26 cellular contexts compared by ENCODE assay signal in genomic region chr3:124333931-124334640, GRCh38.
"Had no signal": no experiment of that assay in that cellular context is flagged by ENCODE, and none has a peak within 500 bp of the region (broad histone marks: within the 10 kb centered on the region; RNA-seq: fewer than 3 reads in every experiment).

No MANE protein-coding gene starts in this region.

- H3K36me3 Mint-ChIP-seq: activated naive CD8-positive, alpha-beta T cell; naive thymus-derived CD8-positive, alpha-beta T cell had no signal

- H3K4me1 ChIP-seq: adrenal gland, breast epithelium, gastroesophageal sphincter, heart left ventricle, lower lobe of right lung, neural progenitor cell, pancreas, upper lobe of left lung had no signal

- H3K9ac ChIP-seq: neural progenitor cell had no signal

- H3K36me3 ChIP-seq: breast epithelium, neural progenitor cell, pancreas had no signal

- H3K9me3 Mint-ChIP-seq: activated T-helper 2 cell treated with anti-CD3 and anti-CD28 coated beads, Interferon-gamma antibody, Interleukin-2, Interleukin-4, amounts not matched to agents 10 μg/mL and 5 μg/mL and 100 μg/mL, durations not matched to agents 14 hours and 24 hours and 36 hours; central memory CD8-positive, alpha-beta T cell; neural progenitor cell had no signal

- H3K27me3 ChIP-seq: adrenal gland, breast epithelium, gastroesophageal sphincter, heart left ventricle, neural progenitor cell, pancreas, upper lobe of left lung had no signal

- H3K9me3 ChIP-seq: adrenal gland, breast epithelium, gastroesophageal sphincter, heart left ventricle, lower lobe of right lung, pancreas, thoracic aorta, upper lobe of left lung had no signal

- H2AFZ ChIP-seq: neural progenitor cell had no signal

- H3K27ac Mint-ChIP-seq: activated naive CD8-positive, alpha-beta T cell; activated T-helper 2 cell treated with anti-CD3 and anti-CD28 coated beads, Interferon-gamma antibody, Interleukin-2, Interleukin-4, amounts not matched to agents 10 μg/mL and 5 μg/mL and 100 μg/mL, durations not matched to agents 14 hours and 24 hours and 36 hours; naive thymus-derived CD8-positive, alpha-beta T cell; neural progenitor cell had no signal

- DNase-seq: activated CD4-positive, alpha-beta T cell treated with anti-CD3 and anti-CD28 coated beads for 4 hours; activated CD4-positive, alpha-beta T cell treated with anti-CD3 and anti-CD28 coated beads, Interleukin-2, amount 50 U/mL, for 48 hours; activated CD4-positive, CD25-positive, alpha-beta regulatory T cell; activated CD8-positive, alpha-beta memory T cell treated with anti-CD3 and anti-CD28 coated beads, Interleukin-2, amount 50 U/mL, for 48 hours; activated naive CD4-positive, alpha-beta T cell; activated T-cell treated with anti-CD3 and anti-CD28 coated beads, Interleukin-2, amount 50 U/mL, for 4 hours; adrenal gland; heart left ventricle; kidney; lower lobe of right lung; naive thymus-derived CD8-positive, alpha-beta T cell; pancreas; right cardiac atrium; stimulated activated CD4-positive, alpha-beta T cell treated with anti-CD3 and anti-CD28 coated beads, Interleukin-2, amount 100 ng/mL, for 24 hours; stimulated activated naive CD4-positive, alpha-beta T cell treated with Interleukin-2 at 50 U/mL for 16 hours; T-helper 9 cell had no signal

- H3K4me2 ChIP-seq: neural progenitor cell had no signal

- ATAC-seq: activated T-cell treated with anti-CD3 and anti-CD28 coated beads, Interleukin-2, amount 50 U/mL, for 4 hours; gastroesophageal sphincter; heart left ventricle; left lobe of liver; lower lobe of right lung; naive thymus-derived CD8-positive, alpha-beta T cell; pancreas had no signal

- H3K4me3 Mint-ChIP-seq: activated naive CD8-positive, alpha-beta T cell; activated T-cell treated with anti-CD3 and anti-CD28 coated beads, Interleukin-2, amount 50 U/mL, for 4 hours; central memory CD8-positive, alpha-beta T cell; naive thymus-derived CD8-positive, alpha-beta T cell; neural progenitor cell had no signal

- H3K4me1 Mint-ChIP-seq: central memory CD8-positive, alpha-beta T cell; naive thymus-derived CD8-positive, alpha-beta T cell; neural progenitor cell had no signal

- H3K4me3 ChIP-seq: adrenal gland, breast epithelium, gastroesophageal sphincter, heart left ventricle, lower lobe of right lung, neural progenitor cell, pancreas, skin epidermis, thoracic aorta, upper lobe of left lung had no signal

- H3K27ac ChIP-seq: adrenal gland, breast epithelium, gastroesophageal sphincter, heart left ventricle, lower lobe of right lung, neural progenitor cell, pancreas, skin epidermis, thoracic aorta, upper lobe of left lung had no signal
